9 cellular contexts compared by ENCODE assay signal in genomic region chr15:70466895-70467529, GRCh38.
A peak's percentile ranks its signal among the peaks of the same experiment; 100 is the strongest.
DNase-seq lines count a peak whose midpoint lies in the region; ATAC-seq, FAIRE-seq and TF ChIP-seq lines count a peak whose summit lies in the region.
"Had no signal": no experiment of that assay in that cellular context is flagged by ENCODE, and none has a peak within 500 bp of the region (broad histone marks: within the 10 kb centered on the region; RNA-seq: fewer than 3 reads in every experiment).

No MANE protein-coding gene starts in this region.

- FAIRE-seq in H54 (lab: Jason Lieb, UNC): no peak

- ATAC-seq in activated T-cell treated with anti-CD3 and anti-CD28 coated beads, Interleukin-2, amount 50 U/mL, for 4 hours: peak; percentile 77 to 87
- ATAC-seq in HG03439 (IDR thresholded peaks at IDR 0.05; ENCODE audit: unreplicated experiment) (no peak), GM18873 (IDR thresholded peaks at IDR 0.05; ENCODE audit: low FRiP score, unreplicated experiment) (no peak)

- no peak overlapping the region for H3K27ac ChIP-seq in ovary

- no peak overlapping the region for H3K4me3 ChIP-seq in foreskin fibroblast (ENCODE audit: low read depth in 1 of 2, low read length in 2 of 2)
- no peak overlapping the region for H3K4me3 ChIP-seq in ovary

- H3K4me1 ChIP-seq in ovary (ENCODE audit: insufficient read depth): no peaks in the 10 kb centered on the region

- H3K27ac Mint-ChIP-seq in Calu3 (ENCODE audit: unreplicated experiment): no peak overlapping the region
- H3K27ac Mint-ChIP-seq: T-helper 1 cell treated with Interleukin-12 subunit alpha and Interleukin-12 subunit beta and Interleukin-4 antibody, amounts not matched to agents 30 μg/mL and 1 μg/mL, for 36 hours had no signal

- no peaks in the 10 kb centered on the region for H3K27me3 ChIP-seq in ovary

- CTCF ChIA-PET in Calu3 (lab: Charles Lee): interaction anchor here (0.7 to 3.3 kb wide), 17 partner anchors 9 to 989 kb away, joined by 3 to 26 read pairs (median 3); partner anchors contain the start of gene TLE3

- peaks cover 2% of the 10 kb centered on the region for H3K9me3 Mint-ChIP-seq in Calu3 (ENCODE audit: low read depth, unreplicated experiment)
- no peaks in the 10 kb centered on the region for H3K9me3 Mint-ChIP-seq in activated T-cell treated with anti-CD3 and anti-CD28 coated beads, Interleukin-2, amount 50 U/mL, for 4 hours

- 23 to 42% (median 39%) methylated on average over 4 of the region's 4 CpGs for WGBS in ovary, 3 donors

- peaks cover 10% of the 10 kb centered on the region for H3K4me1 Mint-ChIP-seq in Calu3 (ENCODE audit: low read depth, unreplicated experiment)
- H3K4me1 Mint-ChIP-seq in activated T-cell treated with anti-CD3 and anti-CD28 coated beads, Interleukin-2, amount 50 U/mL, for 4 hours (ENCODE audit: low read depth): peaks cover 4% of the 10 kb centered on the region

- no peak for TF ChIP-seq EP300 in ovary (IDR thresholded peaks at IDR 0.05)

- no peaks in the 10 kb centered on the region for H3K36me3 Mint-ChIP-seq in Calu3 (ENCODE audit: insufficient read depth, unreplicated experiment)
- no peaks in the 10 kb centered on the region for H3K36me3 Mint-ChIP-seq in activated T-cell treated with anti-CD3 and anti-CD28 coated beads, Interleukin-2, amount 50 U/mL, for 4 hours (ENCODE audit: insufficient read depth)

- TF ChIP-seq CTCF in Calu3 (IDR thresholded peaks at IDR 0.05; ENCODE audit: unreplicated experiment) (peak; percentile 81), foreskin fibroblast (IDR thresholded peaks at IDR 0.05; ENCODE audit: low read depth, low read length) (peak; percentile 85), ovary (IDR thresholded peaks at IDR 0.05) (peak in 1 of 3 donors; percentile 32)

- H3K27me3 Mint-ChIP-seq in Calu3 (ENCODE audit: unreplicated experiment): peaks cover 24% of the 10 kb centered on the region
- peaks cover 13% of the 10 kb centered on the region for H3K27me3 Mint-ChIP-seq in activated T-cell treated with anti-CD3 and anti-CD28 coated beads, Interleukin-2, amount 50 U/mL, for 4 hours (ENCODE audit: low read depth)

- no peak for TF ChIP-seq POLR2A in H54 (IDR thresholded peaks at IDR 0.05; ENCODE audit: low read depth, low read length)
- TF ChIP-seq POLR2A in ovary (IDR thresholded peaks at IDR 0.05): no peak

- H3K36me3 ChIP-seq in ovary: no peaks in the 10 kb centered on the region

- H3K4me3 Mint-ChIP-seq in Calu3 (ENCODE audit: low read depth, unreplicated experiment): no peak overlapping the region
- no peak overlapping the region for H3K4me3 Mint-ChIP-seq in activated T-cell treated with anti-CD3 and anti-CD28 coated beads, Interleukin-2, amount 50 U/mL, for 4 hours
- H3K4me3 Mint-ChIP-seq: T-helper 1 cell treated with Interleukin-12 subunit alpha and Interleukin-12 subunit beta and Interleukin-4 antibody, amounts not matched to agents 30 μg/mL and 1 μg/mL, for 36 hours had no signal

- H3K9me3 ChIP-seq in ovary: no peaks in the 10 kb centered on the region

- BruUV-seq in Calu3 (replicated peaks; lab: Mats Ljungman, UMichigan): no TSS peak

- intact Hi-C loops in Calu3 (cut with micrococcal nuclease; ENCODE audit: unreplicated experiment): loop anchor here (2.0 to 5.0 kb wide), 2 partner anchors 35 to 990 kb away; no protein-coding TSS in a partner anchor
- intact Hi-C loops in ovary (cut with DNase I): loop anchor here in 1 of 4 donors (10.0 kb wide), 1 partner anchor 992 kb away; no protein-coding TSS in a partner anchor

- DNase-seq in Calu3 (peak; percentile 72), H54 (ENCODE audit: insufficient read length, low spot score) (peak; percentile 36), NCI-H82 (lab: John Stamatoyannopoulos, UW) (peak; percentile 78), foreskin fibroblast (peak; percentile 40 to 74), ovary (peak; percentile 30 to 67 (median 53))
- DNase-seq in activated T-cell treated with anti-CD3 and anti-CD28 coated beads, Interleukin-2, amount 50 U/mL, for 4 hours: peak; percentile 38

Comparison
In these comparisons a context has a peak if more than half of its experiments do, and no peak if none do; other contexts are left out.
1. ATAC-seq: peak in activated T-cell treated with anti-CD3 and anti-CD28 coated beads, Interleukin-2, amount 50 U/mL, for 4 hours (2 of 2); none in HG03439 (single experiment) and GM18873 (single experiment).
2. Peak in every context shown above with its lines, with median percentiles within 50 percentile points of each other: DNase-seq.